Comparison of ENCODE assay signal across 27 cellular contexts in the genomic region with DNA sequence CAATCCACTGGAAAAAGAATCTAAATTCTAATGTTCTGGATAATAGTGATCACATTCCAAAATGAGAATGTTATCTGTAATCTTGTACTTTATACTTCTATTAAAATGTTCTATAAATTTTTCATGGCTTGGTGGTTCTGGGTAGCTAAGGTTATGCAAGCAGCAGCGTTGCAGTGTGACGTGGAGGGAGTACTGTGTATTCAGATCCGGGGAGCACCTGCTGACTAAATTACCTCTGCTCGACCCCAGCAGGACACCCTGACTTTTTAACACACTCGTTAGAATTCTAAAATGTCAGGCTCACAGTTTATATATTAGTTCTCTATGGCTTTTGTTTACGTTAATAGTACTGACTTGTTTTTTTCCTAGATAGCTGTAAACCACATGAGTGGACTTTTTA. TPM values are rescaled to one million over a fixed set of nuclear protein-coding genes. Genes with fewer than 3 reads are reported as not detected.
DNase-seq lines count a peak whose midpoint lies in the region; ATAC-seq, FAIRE-seq and TF ChIP-seq lines count a peak whose summit lies in the region.
"Had no signal": no experiment of that assay in that cellular context is flagged by ENCODE, and none has a peak within 500 bp of the region (broad histone marks: within the 10 kb centered on the region; RNA-seq: fewer than 3 reads in every experiment).

No MANE protein-coding gene starts in this region.

- H3K4me1 ChIP-seq in HepG2 (ENCODE audit: insufficient read depth, low read length) (peaks cover 4% of the 10 kb centered on the region), right lobe of liver (no peaks in the 10 kb centered on the region), PC-9 (replicated peaks; ENCODE audit: insufficient read depth) (peaks cover 17% of the 10 kb centered on the region), osteoblast (ENCODE audit: insufficient read depth, low read length) (peaks cover 18% of the 10 kb centered on the region)
- H3K4me1 ChIP-seq: breast epithelium, right atrium auricular region, tibial artery had no signal

- TF ChIP-seq CTCF in HepG2 (CRISPR knock-in tag; IDR thresholded peaks at IDR 0.05) (no peak), right lobe of liver (IDR thresholded peaks at IDR 0.05) (no peak), PC-9 (conservative IDR thresholded peaks at IDR 0.05) (no peak), osteoblast (IDR thresholded peaks at IDR 0.05; ENCODE audit: extremely low read depth, low read depth, low read length) (no peak)

- intact Hi-C loops in HepG2 (cut with micrococcal nuclease; ENCODE audit: unreplicated experiment) (no loop called here), right lobe of liver (cut with DNase I) (no loop called here), PC-9 (cut with micrococcal nuclease; ENCODE audit: unreplicated experiment) (no loop called here)

- in situ Hi-C loops in HepG2 (cut with HindIII; ENCODE audit: extremely low pct_ligation_motif_present, low pct_unique_long_range_greater_than_20kb), result no loop called here

- POLR2A ChIA-PET in HepG2 (lab: Yijun Ruan, JAX) (no interaction called here), PC-9 (lab: Charles Lee; ENCODE audit: unreplicated experiment) (interaction anchor here (0.6 kb wide), 1 partner anchor 57 kb away, joined by 4 read pairs; no protein-coding TSS in a partner anchor)

- H3K36me3 ChIP-seq in HepG2 (replicated peaks in 1 of 2; ENCODE audit: control insufficient read depth in 1 of 2, insufficient read depth in 2 of 2, low read length in 2 of 2) (peaks cover 45 to 80% of the 10 kb centered on the region in 2 experiments), right lobe of liver (peaks cover 0 to 44% (median 5%) of the 10 kb centered on the region in 4 donors), PC-9 (ENCODE audit: low read depth) (peaks cover 83% of the 10 kb centered on the region), osteoblast (ENCODE audit: insufficient read depth, low read length) (peaks cover 62% of the 10 kb centered on the region)
- H3K36me3 ChIP-seq: ovary had no signal

- H2AFZ ChIP-seq in HepG2 (ENCODE audit: low read length) (no peak overlapping the region), PC-9 (no peak overlapping the region), osteoblast (ENCODE audit: low read length) (no peak overlapping the region)

- BruUV-seq in HepG2 (replicated peaks; lab: Mats Ljungman, UMichigan) (no TSS peak), PC-9 (replicated peaks; lab: Mats Ljungman, UMichigan) (no TSS peak)

- H3K79me2 ChIP-seq in HepG2 (ENCODE audit: insufficient read depth, low read length) (peaks cover 58% of the 10 kb centered on the region), PC-9 (ENCODE audit: low read depth) (peaks cover 77% of the 10 kb centered on the region), osteoblast (ENCODE audit: insufficient read depth, low read length) (peaks cover 66% of the 10 kb centered on the region)

- H3K4me3 ChIP-seq in HepG2 (replicated peaks in 1 of 3; ENCODE audit: insufficient read depth in 1 of 3, low read depth in 2 of 3, low read length in 3 of 3) (no peak overlapping the region), right lobe of liver (no peak overlapping the region), PC-9 (no peak overlapping the region), osteoblast (ENCODE audit: insufficient read depth, low read length) (no peak overlapping the region)
- H3K4me3 ChIP-seq: breast epithelium, ovary, right atrium auricular region, tibial artery had no signal

- no peak for TF ChIP-seq EP300 in HepG2 (IDR thresholded peaks at IDR 0.05; ENCODE audit: low read depth in 2 of 2, low read length in 2 of 2)
- no peak for TF ChIP-seq EP300 in HepG2 (CRISPR knock-in tag; IDR thresholded peaks at IDR 0.05; ENCODE audit: borderline replicate concordance)

- no peaks in the 10 kb centered on the region; the same call in none of the 2 replicates for H4K20me1 ChIP-seq in HepG2 (ENCODE audit: insufficient read depth, low read length)
- peaks cover 29% of the 10 kb centered on the region for H4K20me1 ChIP-seq in PC-9 (ENCODE audit: insufficient read depth)
- peaks cover 9% of the 10 kb centered on the region for H4K20me1 ChIP-seq in osteoblast (ENCODE audit: insufficient read depth, low read length)

- no peaks in the 10 kb centered on the region for H3K9me2 ChIP-seq in PC-9 (ENCODE audit: insufficient read depth)

- no peaks in the 10 kb centered on the region for H3K27me3 ChIP-seq in HepG2 (ENCODE audit: control insufficient read depth in 1 of 2, insufficient read depth in 2 of 2, low read length in 2 of 2)
- no peaks in the 10 kb centered on the region for H3K27me3 ChIP-seq in right lobe of liver
- no peaks in the 10 kb centered on the region for H3K27me3 ChIP-seq in PC-9 (ENCODE audit: insufficient read depth, low read depth)
- no peaks in the 10 kb centered on the region for H3K27me3 ChIP-seq in osteoblast (ENCODE audit: insufficient read depth, low read length)
- H3K27me3 ChIP-seq: breast epithelium, ovary, right atrium auricular region, tibial artery had no signal

- DNase-seq in HepG2 (ENCODE audit: low spot score) (no peak), right lobe of liver (no peak), PC-9 (no peak), osteoblast (ENCODE audit: insufficient read length, low spot score, missing footprints) (peak; percentile 54), NCI-H526 (lab: John Stamatoyannopoulos, UW) (no peak), NK-92 (lab: John Stamatoyannopoulos, UW; ENCODE audit: unreplicated experiment) (no peak), foreskin melanocyte (no peak)
- DNase-seq: ACHN; activated CD4-positive, alpha-beta T cell treated with anti-CD3 and anti-CD28 coated beads for 1 hour; activated CD8-positive, alpha-beta T cell treated with anti-CD3 and anti-CD28 coated beads for 36 hours; anterior cingulate cortex; CD4-positive, alpha-beta memory T cell; left colon; NCI-H1092; NCI-H1930; NCI-H446; nephron progenitor cell; NK-92 treated with Interleukin-12 subunit alpha and Interleukin-12 subunit beta, amount 100 ng/mL, for 24 hours; ovary; PC-3; Right ventricle myocardium superior; T-helper 17 cell; tibial artery had no signal

- H3F3A ChIP-seq in PC-9 (ENCODE audit: insufficient read depth, low read depth), result peaks cover 40% of the 10 kb centered on the region

- CTCF ChIA-PET in HepG2 (lab: Yijun Ruan, JAX; ENCODE audit: low intra/inter-chr PET ratio, low total read pairs) (no interaction called here), PC-9 (lab: Charles Lee) (no interaction called here)

- H3K4me2 ChIP-seq in HepG2 (ENCODE audit: low read depth, low read length), result no peak overlapping the region
- H3K4me2 ChIP-seq in PC-9, result no peak overlapping the region
- no peak overlapping the region for H3K4me2 ChIP-seq in osteoblast (ENCODE audit: insufficient read depth, low read length)

- 93% methylated on average over 6 of the region's 6 CpGs for WGBS in HepG2 (ENCODE audit: low lambda C conversion rate)
- WGBS in right lobe of liver (ENCODE audit: insufficient coverage, low coverage, low lambda C conversion rate, missing lambda C conversion rate), result 81% methylated on average over 6 of the region's 6 CpGs

- no peak for TF ChIP-seq RAD21 in HepG2 (CRISPR knock-in tag; IDR thresholded peaks at IDR 0.05)

- no peak for FAIRE-seq in HepG2 (lab: Jason Lieb, UNC)
- FAIRE-seq: GM19239, TTC549 had no signal

- TF ChIP-seq POLR2A in HepG2 (IDR thresholded peaks at IDR 0.05; ENCODE audit: insufficient read depth in 1 of 2, low read depth in 2 of 2, low read length in 2 of 2) (no peak), right lobe of liver (IDR thresholded peaks at IDR 0.05) (no peak)

- H3K9me3 ChIP-seq in HepG2 (ENCODE audit: low read length) (no peaks in the 10 kb centered on the region), right lobe of liver (no peaks in the 10 kb centered on the region), PC-9 (ENCODE audit: insufficient read depth, low read depth) (0 out of 2 replicates have a peak, but pooled peaks cover 4% of the 10 kb centered on the region), osteoblast (ENCODE audit: low read depth, low read length) (no peaks in the 10 kb centered on the region)
- H3K9me3 ChIP-seq: breast epithelium, ovary, right atrium auricular region, tibial artery had no signal

- no peak overlapping the region for H3K27ac ChIP-seq in HepG2 (ENCODE audit: extremely low read length, insufficient read depth, low read length)
- H3K27ac ChIP-seq in right lobe of liver, result no peak overlapping the region
- H3K27ac ChIP-seq in PC-9, result 0 out of 2 replicates have a peak overlapping the region, but pooled peaks have one; percentile 6
- no peak overlapping the region for H3K27ac ChIP-seq in osteoblast (ENCODE audit: low read depth, low read length)
- H3K27ac ChIP-seq: breast epithelium, ovary, right atrium auricular region, tibial artery had no signal

- ATAC-seq in HepG2 (no peak), right lobe of liver (no peak)
- ATAC-seq: activated CD8-positive, alpha-beta T cell treated with anti-CD3 and anti-CD28 coated beads for 36 hours; left colon; PC-3; T-helper 17 cell had no signal

- no peak overlapping the region for H3K9ac ChIP-seq in HepG2 (ENCODE audit: insufficient read depth, low read depth, low read length)

TF ChIP-seq in HepG2, 621 proteins besides CTCF, POLR2A, EP300 and RAD21 (continues in another document):
- TF ChIP-seq ZNF256 (CRISPR knock-in tag; conservative IDR thresholded peaks at IDR 0.05), result no peak

RNA-seq across cellular contexts. Expression of a gene that starts 13.0 kb away (rescaled TPM):
- total RNA-seq in HepG2 (2016; rRNA removed; fragmentation: Illumina TruSeq; extraction: Trizol), result 89.8 and 276 TPM in 2 replicates
- 41.3 and 50.0 TPM in 2 replicates for total RNA-seq in HepG2 (2016; cell fraction: cytosol; rRNA removed; fragmentation: Illumina TruSeq; extraction: Trizol; ENCODE audit: low read depth)
- total RNA-seq in HepG2 (2016; cell fraction: insoluble cytoplasmic fraction; rRNA removed; fragmentation: Illumina TruSeq; extraction: Trizol), result 74.0 and 293 TPM in 2 replicates
- 89.3 and 106 TPM in 2 replicates for total RNA-seq in HepG2 (2016; cell fraction: membrane; rRNA removed; fragmentation: Illumina TruSeq; extraction: Trizol)
- 158 and 178 TPM in 2 replicates for total RNA-seq in HepG2 (2016; cell fraction: nucleus; rRNA removed; fragmentation: Illumina TruSeq; extraction: Trizol)
- 140 and 146 TPM in 2 replicates for polyA plus RNA-seq in HepG2 (2011; rRNA removed)
- 118 and 158 TPM in 2 replicates for polyA plus RNA-seq in HepG2 (2011; cell fraction: cytosol; rRNA removed)
- 146 and 172 TPM in 2 replicates for polyA plus RNA-seq in HepG2 (2011; cell fraction: nucleus; rRNA removed)
- 332 and 337 TPM in 2 replicates for polyA plus RNA-seq in HepG2 (2012)
- 84.7 and 87.1 TPM in 2 replicates for polyA plus RNA-seq in HepG2 (2016; cell fraction: cytosol; fragmentation: Illumina TruSeq; extraction: Trizol; ENCODE audit: low read depth)
- 500 and 505 TPM in 2 replicates for polyA plus RNA-seq in HepG2 (2016; cell fraction: insoluble cytoplasmic fraction; fragmentation: Illumina TruSeq; extraction: Trizol; ENCODE audit: low read depth)
- polyA plus RNA-seq in HepG2 (2016; cell fraction: membrane; fragmentation: Illumina TruSeq; extraction: Trizol; ENCODE audit: low read depth), result 128 and 133 TPM in 2 replicates
- 347 and 358 TPM in 2 replicates for polyA plus RNA-seq in HepG2 (2016; cell fraction: nucleus; fragmentation: Illumina TruSeq; extraction: Trizol; ENCODE audit: insufficient read depth, low read depth)
- 138 and 191 TPM in 2 replicates for polyA minus RNA-seq in HepG2 (2011; rRNA and poly(A)+ RNA removed; ENCODE audit: low replicate concordance)
- 177 and 194 TPM in 2 replicates for polyA minus RNA-seq in HepG2 (2011; cell fraction: cytosol; rRNA and poly(A)+ RNA removed)
- polyA minus RNA-seq in HepG2 (2011; cell fraction: nucleus; rRNA and poly(A)+ RNA removed), result 127 and 162 TPM in 2 replicates
- 10 to 100 TPM; 38.8 to 57.3 (median 43.0) TPM for total RNA-seq in right lobe of liver
- 285 and 290 TPM in 2 replicates for total RNA-seq in PC-9 (2021)
- 17.7 and 21.5 TPM in 2 replicates for total RNA-seq in osteoblast
